Comparison of ENCODE assay signal across 16 cellular contexts in genomic region chr2:237894986-237895543, GRCh38. TPM values are rescaled to one million over a fixed set of nuclear protein-coding genes. Genes with fewer than 3 reads are reported as not detected.
DNase-seq lines count a peak whose midpoint lies in the region; ATAC-seq and TF ChIP-seq lines count a peak whose summit lies in the region.
"Had no signal": no experiment of that assay in that cellular context is flagged by ENCODE, and none has a peak within 500 bp of the region (broad histone marks: within the 10 kb centered on the region; RNA-seq: fewer than 3 reads in every experiment).

No MANE protein-coding gene starts in this region.

- no TSS peak for BruUV-seq in Panc1 (replicated peaks; lab: Mats Ljungman, UMichigan)

- H3K27me3 ChIP-seq in Panc1 (ENCODE audit: control insufficient read depth, insufficient read depth, low read length) (no peaks in the 10 kb centered on the region), neuronal stem cell (ENCODE audit: control insufficient read depth in 3 of 3, insufficient read depth in 3 of 3, low read depth in 1 of 3, low read length in 3 of 3) (peaks cover 0 to 3% (median 2%) of the 10 kb centered on the region in 3 experiments), thoracic aorta (replicated peaks; ENCODE audit: insufficient read depth) (no peaks in the 10 kb centered on the region)
- H3K27me3 ChIP-seq in CD4-positive, alpha-beta memory T cell (ENCODE audit: insufficient read depth, low read length) = no peaks in the 10 kb centered on the region

- H3K36me3 Mint-ChIP-seq in dendritic cell treated with granulocyte-macrophage colony-stimulating factor and Interleukin-4, amounts not matched to agents 40 ng/mL and 50 ng/mL, for 4 days (ENCODE audit: low read depth) = peaks cover 69% of the 10 kb centered on the region
- H3K36me3 Mint-ChIP-seq in CD4-positive, alpha-beta memory T cell = no peaks in the 10 kb centered on the region
- H3K36me3 Mint-ChIP-seq: brain; CD4-positive, CD25-positive, alpha-beta regulatory T cell; naive thymus-derived CD8-positive, alpha-beta T cell had no signal

- H3K4me3 ChIP-seq in Panc1 (ENCODE audit: low read depth in 2 of 2, low read length in 2 of 2) (no peak overlapping the region), neuronal stem cell (ENCODE audit: low read length in 2 of 2) (no peak overlapping the region), thoracic aorta (no peak overlapping the region)
- no peak overlapping the region for H3K4me3 ChIP-seq in CD4-positive, alpha-beta memory T cell (ENCODE audit: low read length in 2 of 2)

- intact Hi-C loops in Panc1 (cut with micrococcal nuclease; ENCODE audit: unreplicated experiment) = no loop called here
- intact Hi-C loops in dendritic cell treated with granulocyte-macrophage colony-stimulating factor and Interleukin-4, amounts not matched to agents 40 ng/mL and 50 ng/mL, for 4 days (cut with micrococcal nuclease) = no loop called here
- intact Hi-C loops in CD4-positive, alpha-beta memory T cell (cut with micrococcal nuclease) = no loop called here

- no peak overlapping the region for H3K4me3 Mint-ChIP-seq in dendritic cell treated with granulocyte-macrophage colony-stimulating factor and Interleukin-4, amounts not matched to agents 40 ng/mL and 50 ng/mL, for 4 days
- H3K4me3 Mint-ChIP-seq in CD4-positive, alpha-beta memory T cell = no peak overlapping the region
- H3K4me3 Mint-ChIP-seq: activated CD4-positive, alpha-beta T cell treated with anti-CD3 and anti-CD28 coated beads, Interleukin-2, amount 10 ng/mL, durations not matched to agents 24 days and 14 days; brain; CD4-positive, CD25-positive, alpha-beta regulatory T cell; naive thymus-derived CD8-positive, alpha-beta T cell had no signal

- H3K27me3 Mint-ChIP-seq in dendritic cell treated with granulocyte-macrophage colony-stimulating factor and Interleukin-4, amounts not matched to agents 40 ng/mL and 50 ng/mL, for 4 days = no peaks in the 10 kb centered on the region
- H3K27me3 Mint-ChIP-seq in CD4-positive, alpha-beta memory T cell = no peaks in the 10 kb centered on the region
- H3K27me3 Mint-ChIP-seq: activated CD4-positive, alpha-beta T cell treated with anti-CD3 and anti-CD28 coated beads, Interleukin-2, amount 10 ng/mL, durations not matched to agents 24 days and 14 days; brain; CD4-positive, CD25-positive, alpha-beta regulatory T cell; naive thymus-derived CD8-positive, alpha-beta T cell had no signal

- TF ChIP-seq POLR2A in erythroblast (IDR thresholded peaks at IDR 0.05; ENCODE audit: low read length) = no peak

- no peak overlapping the region for H3K4me2 ChIP-seq in neuronal stem cell (ENCODE audit: insufficient read depth, low read length, poor library complexity, severe bottlenecking)

- H2AK5ac ChIP-seq in neuronal stem cell (ENCODE audit: low read depth, low read length) = peak overlapping the region; percentile 66

- H3K18ac ChIP-seq in neuronal stem cell (ENCODE audit: low read length) = peak overlapping the region; percentile 53

- DNase-seq in Panc1 (ENCODE audit: low read depth, low spot score) (no peak), neuronal stem cell (ENCODE audit: low spot score) (no peak), thoracic aorta (ENCODE audit: low spot score) (no peak), erythroblast (lab: John Stamatoyannopoulos, UW) (no peak), NCI-H146 (lab: John Stamatoyannopoulos, UW) (no peak)
- no peak for DNase-seq in CD4-positive, alpha-beta memory T cell
- DNase-seq: activated CD4-positive, alpha-beta T cell treated with anti-CD3 and anti-CD28 coated beads, Interleukin-2, amount 10 ng/mL, durations not matched to agents 24 days and 14 days; activated naive CD4-positive, alpha-beta T cell treated with anti-CD3 and anti-CD28 coated beads, Interleukin-2, amount 50 U/mL, for 16 hours; CD4-positive, CD25-positive, alpha-beta regulatory T cell; effector CD4-positive, alpha-beta T cell; naive thymus-derived CD8-positive, alpha-beta T cell; NCI-H526 treated with DMSO at 0.1 percent for 48 hours; PC-3; stimulated activated CD4-positive, alpha-beta T cell treated with anti-CD3 and anti-CD28 coated beads, Interleukin-2, amount 100 ng/mL, for 48 hours had no signal

- no peak overlapping the region for H2BK120ac ChIP-seq in neuronal stem cell (ENCODE audit: low read depth, low read length)

- H2BK12ac ChIP-seq in neuronal stem cell (ENCODE audit: low read length) = no peak overlapping the region

- peaks cover 83% of the 10 kb centered on the region for H3K4me1 Mint-ChIP-seq in dendritic cell treated with granulocyte-macrophage colony-stimulating factor and Interleukin-4, amounts not matched to agents 40 ng/mL and 50 ng/mL, for 4 days (ENCODE audit: low read depth)
- H3K4me1 Mint-ChIP-seq in CD4-positive, alpha-beta memory T cell = peaks cover 19 to 45% (median 37%) of the 10 kb centered on the region in 4 donors

- no peak overlapping the region for H4K8ac ChIP-seq in neuronal stem cell (ENCODE audit: low read depth, low read length)

- H3K9ac ChIP-seq in neuronal stem cell (ENCODE audit: low read depth, low read length, poor library complexity) = no peak overlapping the region

- H3K4me1 ChIP-seq in Panc1 (ENCODE audit: control insufficient read depth, insufficient read depth, low read length) (peaks cover 37% of the 10 kb centered on the region), neuronal stem cell (ENCODE audit: control insufficient read depth in 2 of 2, insufficient read depth in 1 of 2, low read depth in 1 of 2, low read length in 2 of 2) (peaks cover 5 to 14% of the 10 kb centered on the region in 2 donors), thoracic aorta (ENCODE audit: control insufficient read depth in 1 of 2, low read depth in 2 of 2) (peaks cover 54 to 82% of the 10 kb centered on the region in 2 donors)
- H3K4me1 ChIP-seq in CD4-positive, alpha-beta memory T cell (ENCODE audit: insufficient read depth, low read length) = peaks cover 30% of the 10 kb centered on the region

- ATAC-seq in Panc1 (no peak), thoracic aorta (ENCODE audit: insufficient number of reproducible peaks, low FRiP score, low read depth) (no peak)
- ATAC-seq: naive thymus-derived CD8-positive, alpha-beta T cell; PC-3 had no signal

- no peak overlapping the region for H3K23ac ChIP-seq in neuronal stem cell (ENCODE audit: low read depth, low read length, poor library complexity)

- H2BK15ac ChIP-seq in neuronal stem cell (ENCODE audit: low read length) = peak overlapping the region; percentile 84

- in situ Hi-C loops in Panc1 (cut with HindIII; ENCODE audit: low pct_unique_long_range_greater_than_20kb, low sequenced_read_pairs) = no loop called here

- no peak overlapping the region for H3K14ac ChIP-seq in neuronal stem cell (ENCODE audit: low read length)

- H3K27ac Mint-ChIP-seq in dendritic cell treated with granulocyte-macrophage colony-stimulating factor and Interleukin-4, amounts not matched to agents 40 ng/mL and 50 ng/mL, for 4 days = peak overlapping the region; percentile 85
- H3K27ac Mint-ChIP-seq in CD4-positive, alpha-beta memory T cell = peak overlapping the region in 1 of 7 donors; percentile 9
- H3K27ac Mint-ChIP-seq: CD4-positive, CD25-positive, alpha-beta regulatory T cell; naive thymus-derived CD8-positive, alpha-beta T cell had no signal

- H4K91ac ChIP-seq in neuronal stem cell (ENCODE audit: low read depth, low read length, poor library complexity) = no peak overlapping the region

- CTCF ChIA-PET in Panc1 (lab: Charles Lee) = no interaction called here
- CTCF ChIA-PET in CD4-positive, alpha-beta memory T cell (lab: Charles Lee; ENCODE audit: partially characterized antibody) = no interaction called here

- no peaks in the 10 kb centered on the region for H3K9me3 Mint-ChIP-seq in dendritic cell treated with granulocyte-macrophage colony-stimulating factor and Interleukin-4, amounts not matched to agents 40 ng/mL and 50 ng/mL, for 4 days
- peaks cover 0 to 2% (median 0%) of the 10 kb centered on the region in 8 donors for H3K9me3 Mint-ChIP-seq in CD4-positive, alpha-beta memory T cell
- H3K9me3 Mint-ChIP-seq: activated CD4-positive, alpha-beta T cell treated with anti-CD3 and anti-CD28 coated beads, Interleukin-2, amount 10 ng/mL, durations not matched to agents 24 days and 14 days; brain; naive thymus-derived CD8-positive, alpha-beta T cell had no signal

- peak overlapping the region; percentile 36; the same call in 1 of the 2 replicates for H3K27ac ChIP-seq in Panc1 (ENCODE audit: low read length)
- H3K27ac ChIP-seq in neuronal stem cell (replicated peaks; ENCODE audit: low read length) = no peak overlapping the region
- H3K27ac ChIP-seq in thoracic aorta = peak overlapping the region; percentile 98 to 100
- H3K27ac ChIP-seq in CD4-positive, alpha-beta memory T cell (ENCODE audit: low read depth, low read length) = no peak overlapping the region

- no peak for TF ChIP-seq CTCF in Panc1 (IDR thresholded peaks at IDR 0.05)
- TF ChIP-seq CTCF in thoracic aorta (IDR thresholded peaks at IDR 0.05) = no peak

- no peaks in the 10 kb centered on the region for H3K36me3 ChIP-seq in Panc1 (ENCODE audit: control insufficient read depth, insufficient read depth, low read length)
- no peaks in the 10 kb centered on the region for H3K36me3 ChIP-seq in neuronal stem cell (replicated peaks in 1 of 2; ENCODE audit: control insufficient read depth in 2 of 2, insufficient read depth in 2 of 2, low read length in 2 of 2)
- no peaks in the 10 kb centered on the region for H3K36me3 ChIP-seq in thoracic aorta
- no peaks in the 10 kb centered on the region for H3K36me3 ChIP-seq in CD4-positive, alpha-beta memory T cell (ENCODE audit: insufficient read depth, low read length)

- no peak overlapping the region for H2AFZ ChIP-seq in neuronal stem cell (ENCODE audit: low read length)

- H3K9me3 ChIP-seq in Panc1 (ENCODE audit: control insufficient read depth, insufficient read depth, low read depth, low read length) = no peaks in the 10 kb centered on the region
- H3K9me3 ChIP-seq in neuronal stem cell (replicated peaks in 1 of 2; ENCODE audit: control insufficient read depth in 2 of 2, insufficient read depth in 1 of 2, low read depth in 1 of 2, low read length in 2 of 2) = no peaks in the 10 kb centered on the region
- H3K9me3 ChIP-seq in thoracic aorta = no peaks in the 10 kb centered on the region
- no peaks in the 10 kb centered on the region for H3K9me3 ChIP-seq in CD4-positive, alpha-beta memory T cell (ENCODE audit: control insufficient read depth in 1 of 2, low read length in 2 of 2)

- POLR2A ChIA-PET in Panc1 (lab: Charles Lee) = no interaction called here
- POLR2A ChIA-PET in CD4-positive, alpha-beta memory T cell (lab: Charles Lee; ENCODE audit: partially characterized antibody) = no interaction called here

- WGBS in neuronal stem cell (ENCODE audit: extremely low coverage in 2 of 2, insufficient read length in 2 of 2, insufficient replicate concordance in 1 of 2), 2 donors = no CpG with 5 or more reads among the region's 12 CpGs

- no peak overlapping the region for H3K4ac ChIP-seq in neuronal stem cell (ENCODE audit: low read length)

- H2BK5ac ChIP-seq in neuronal stem cell (ENCODE audit: low read length) = no peak overlapping the region

- H3K79me1 ChIP-seq in neuronal stem cell (ENCODE audit: low read depth, low read length) = no peaks in the 10 kb centered on the region

RNA-seq across cellular contexts. Expression of gene RAMP1, which starts 35.6 kb away (rescaled TPM):
- total RNA-seq in Panc1 (2021; ENCODE audit: unreplicated experiment) (17.6 TPM), thoracic aorta (100 to 1,000 TPM; 246 to 525 TPM)
- 27.7 TPM for polyA plus RNA-seq in Panc1 (2012; ENCODE audit: insufficient read length)
- polyA plus RNA-seq in neuronal stem cell (2013, experiment 1 of 2) = 0.04 TPM
- 0.07 TPM for polyA plus RNA-seq in neuronal stem cell (2013, experiment 2 of 2)
- total RNA-seq in CD4-positive, alpha-beta memory T cell = not detected
- polyA plus RNA-seq in CD4-positive, alpha-beta memory T cell = 10 to 100 TPM in 1 of 2 donors, 1 to 10 TPM in 1; 1.3 to 10.8 TPM
- total RNA-seq: CD4-positive, CD25-positive, alpha-beta regulatory T cell; naive thymus-derived CD8-positive, alpha-beta T cell had no signal

Comparison
In these comparisons a context has a peak if more than half of its experiments do, and no peak if none do; other contexts are left out.
1. H3K27ac ChIP-seq: peak in Panc1 (single experiment) and thoracic aorta (2 of 2); none in neuronal stem cell (single experiment) and CD4-positive, alpha-beta memory T cell (single experiment).
2. RNA of gene RAMP1, which starts 35.6 kb away (total RNA-seq): 246 to 525 TPM in thoracic aorta and 17.6 TPM in Panc1 (single experiment); not detected in CD4-positive, alpha-beta memory T cell; every median in the first group is over 10 times any median in the second.